Comparison of ENCODE assay signal across 1 cellular context in genomic region chr13:113203507-113204377, GRCh38.
TF ChIP-seq lines count a peak whose summit lies in the region.

No MANE protein-coding gene starts in this region.

TF ChIP-seq in WTC11, 78 proteins besides CTCF, POLR2A, EP300 and RAD21 (continued from another document):
- TF ChIP-seq ZNF532 (CRISPR knock-in tag; IDR thresholded peaks at IDR 0.05; ENCODE audit: borderline replicate concordance) (no peak), NR2C2 (CRISPR knock-in tag; IDR thresholded peaks at IDR 0.05) (no peak), PRRX2 (CRISPR knock-in tag; IDR thresholded peaks at IDR 0.05) (no peak), SMAD4 (CRISPR knock-in tag; IDR thresholded peaks at IDR 0.05) (no peak), ZNF219 (CRISPR knock-in tag; IDR thresholded peaks at IDR 0.05; ENCODE audit: borderline replicate concordance) (no peak)
TF ChIP-seq in WTC11: peak in this region for 0.
